ENCODE assay signal across 9 cellular contexts in genomic region chr2:96164459-96165184, GRCh38. TPM values are rescaled to one million over a fixed set of nuclear protein-coding genes. Genes with fewer than 3 reads are reported as not detected.
DNase-seq lines count a peak whose midpoint lies in the region; ATAC-seq and TF ChIP-seq lines count a peak whose summit lies in the region.
"Had no signal": no experiment of that assay in that cellular context is flagged by ENCODE, and none has a peak within 500 bp of the region (broad histone marks: within the 10 kb centered on the region; RNA-seq: fewer than 3 reads in every experiment).

No MANE protein-coding gene starts in this region.

- intact Hi-C loops in colonic mucosa (cut with DNase I) (no loop called here), psoas muscle (cut with DNase I) (loop anchor here in 1 of 2 donors (1.0 kb wide), 1 partner anchor 17 kb away; no protein-coding TSS in a partner anchor), Right ventricle myocardium superior (cut with DNase I) (no loop called here)

- DNase-seq in SK-MEL-5 (ENCODE audit: low read depth, low spot score) (peak; percentile 45), colonic mucosa (no peak), NCI-H146 treated with DMSO at 0.1 percent for 48 hours (lab: John Stamatoyannopoulos, UW; ENCODE audit: unreplicated experiment) (no peak), psoas muscle (no peak), Right ventricle myocardium superior (no peak)
- peak; percentile 65 to 70 for DNase-seq in stimulated activated CD4-positive, alpha-beta T cell treated with anti-CD3 and anti-CD28 coated beads, Interleukin-2, amount 100 ng/mL, for 24 hours

- TF ChIP-seq CTCF in colonic mucosa (IDR thresholded peaks at IDR 0.05) (no peak), psoas muscle (IDR thresholded peaks at IDR 0.05) (no peak)

- in situ Hi-C loops in SK-MEL-5 (cut with HindIII; ENCODE audit: low pct_unique_long_range_greater_than_20kb, low sequenced_read_pairs): no loop called here

- H3K4me3 ChIP-seq in colonic mucosa: no peak overlapping the region
- no peak overlapping the region for H3K4me3 ChIP-seq in psoas muscle
- H3K4me3 ChIP-seq: SK-N-MC had no signal

- H3K9ac ChIP-seq in colonic mucosa (ENCODE audit: low read depth in 2 of 2, low read length in 2 of 2): no peak overlapping the region

- ATAC-seq in GM18520 (IDR thresholded peaks at IDR 0.05; ENCODE audit: unreplicated experiment) (peak; percentile 77), HG02623 (IDR thresholded peaks at IDR 0.05; ENCODE audit: unreplicated experiment) (peak; percentile 66), psoas muscle (no peak), Right ventricle myocardium superior (ENCODE audit: poor library complexity) (no peak)

- WGBS in psoas muscle, 3 donors: 70 to 71% (median 71%) methylated on average over 18 of the region's 18 CpGs

- no peaks in the 10 kb centered on the region for H3K36me3 ChIP-seq in colonic mucosa
- H3K36me3 ChIP-seq in psoas muscle (ENCODE audit: insufficient read depth in 1 of 2, low read depth in 1 of 2): no peaks in the 10 kb centered on the region

- H3K27me3 ChIP-seq in colonic mucosa (no peaks in the 10 kb centered on the region), psoas muscle (ENCODE audit: insufficient read depth in 3 of 3, low read length in 2 of 3) (no peaks in the 10 kb centered on the region)

- H3K4me1 ChIP-seq in colonic mucosa (no peaks in the 10 kb centered on the region), psoas muscle (no peaks in the 10 kb centered on the region)

- H3K27ac ChIP-seq in colonic mucosa: peak overlapping the region; percentile 5
- no peak overlapping the region for H3K27ac ChIP-seq in psoas muscle
- H3K27ac ChIP-seq: SK-N-MC had no signal

- H3K9me3 ChIP-seq in colonic mucosa (no peaks in the 10 kb centered on the region), psoas muscle (no peaks in the 10 kb centered on the region)

RNA-seq across cellular contexts. Expression of gene DUSP2, which starts 19.4 kb away (rescaled TPM):
- 0.80 and 1.0 TPM in 2 replicates for total RNA-seq in SK-MEL-5 (2014; rRNA removed; shearing (Covaris generic))
- 0.37 and 1.4 TPM in 2 replicates for polyA plus RNA-seq in SK-MEL-5 (2015; cell fraction: cytosol; rRNA removed)
- 1.7 and 2.0 TPM in 2 replicates for polyA plus RNA-seq in SK-MEL-5 (2015; cell fraction: nucleus; rRNA removed)
- total RNA-seq in colonic mucosa: 1 to 10 TPM; 1.6 to 5.1 TPM
- total RNA-seq in psoas muscle: 1 to 10 TPM in 3 of 4 donors, under 1 TPM in 1; 0.64 to 2.4 (median 1.8) TPM
- polyA plus RNA-seq in psoas muscle: 1 to 10 TPM; 3.1 to 5.8 (median 4.1) TPM
- 1.5 TPM for total RNA-seq in Right ventricle myocardium superior

RNA-seq across cellular contexts. Expression of gene ASTL, which starts 26.3 kb away (rescaled TPM):
- total RNA-seq in SK-MEL-5 (2014; rRNA removed; shearing (Covaris generic)): not detected in 2 replicates
- not detected in 2 replicates for polyA plus RNA-seq in SK-MEL-5 (2015; cell fraction: cytosol; rRNA removed)
- polyA plus RNA-seq in SK-MEL-5 (2015; cell fraction: nucleus; rRNA removed): not detected in 2 replicates
- under 1 TPM in 1 of 2 donors, not detected in 1; 0.82 TPM for total RNA-seq in colonic mucosa
- not detected for total RNA-seq in psoas muscle
- under 1 TPM in 1 of 3 donors, not detected in 2; 0.03 TPM for polyA plus RNA-seq in psoas muscle
- total RNA-seq in Right ventricle myocardium superior: not detected

RNA-seq across cellular contexts. Expression of gene STARD7, which starts 44.0 kb away (rescaled TPM):
- 208 and 228 TPM in 2 replicates for total RNA-seq in SK-MEL-5 (2014; rRNA removed; shearing (Covaris generic))
- polyA plus RNA-seq in SK-MEL-5 (2015; cell fraction: cytosol; rRNA removed): 125 and 154 TPM in 2 replicates
- polyA plus RNA-seq in SK-MEL-5 (2015; cell fraction: nucleus; rRNA removed): 113 and 157 TPM in 2 replicates
- total RNA-seq in colonic mucosa (100 to 1,000 TPM; 102 to 179 TPM), psoas muscle (100 to 1,000 TPM; 162 to 290 (median 231) TPM), Right ventricle myocardium superior (179 TPM)
- 100 to 1,000 TPM; 111 to 472 (median 125) TPM for polyA plus RNA-seq in psoas muscle

RNA-seq across cellular contexts. Expression of gene ADRA2B, which starts 48.3 kb away (rescaled TPM):
- not detected in 2 replicates for total RNA-seq in SK-MEL-5 (2014; rRNA removed; shearing (Covaris generic))
- not detected in 2 replicates for polyA plus RNA-seq in SK-MEL-5 (2015; cell fraction: cytosol; rRNA removed)
- polyA plus RNA-seq in SK-MEL-5 (2015; cell fraction: nucleus; rRNA removed): 0.05 TPM in 1 of 2 replicates, not detected in the other
- total RNA-seq in colonic mucosa (under 1 TPM; 0.54 to 0.90 TPM), psoas muscle (1 to 10 TPM; 1.6 to 5.3 (median 2.8) TPM), Right ventricle myocardium superior (6.4 TPM)
- polyA plus RNA-seq in psoas muscle: 1 to 10 TPM; 1.7 to 2.1 (median 1.9) TPM

Comparison
In these comparisons a context has a peak if more than half of its experiments do, and no peak if none do; other contexts are left out.
1. ATAC-seq: peak in GM18520 (single experiment) and HG02623 (single experiment); none in psoas muscle (0 of 4) and Right ventricle myocardium superior (single experiment).
2. DNase-seq: peak in SK-MEL-5 (single experiment) and stimulated activated CD4-positive, alpha-beta T cell treated with anti-CD3 and anti-CD28 coated beads, Interleukin-2, amount 100 ng/mL, for 24 hours (2 of 2); none in colonic mucosa (single experiment), NCI-H146 treated with DMSO at 0.1 percent for 48 hours (single experiment), psoas muscle (0 of 2) and Right ventricle myocardium superior (single experiment).